2 cellular contexts compared by ENCODE assay signal in the genomic region with DNA sequence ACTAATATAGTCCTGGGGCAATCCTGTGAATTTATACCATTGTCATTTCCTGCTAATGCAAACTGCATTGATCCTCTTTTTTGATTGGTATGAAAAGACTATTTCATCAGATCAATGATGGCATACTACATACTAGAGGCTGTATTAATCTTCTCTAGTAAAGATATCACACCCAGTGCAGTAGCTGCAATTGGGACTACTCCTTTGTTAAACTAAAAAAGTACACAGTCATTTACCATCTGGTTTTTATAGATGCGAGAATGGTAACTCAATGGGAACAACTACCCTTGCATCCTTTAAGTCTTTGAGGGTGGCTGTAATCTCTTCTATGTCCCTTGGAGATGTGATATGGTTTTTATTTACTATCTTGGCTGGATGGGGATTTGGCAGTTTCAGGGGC.
TF ChIP-seq lines count a peak whose summit lies in the region.

No MANE protein-coding gene starts in this region.

TF ChIP-seq in GM12878, 131 proteins besides CTCF, POLR2A, EP300 and RAD21 (continued from another document):
- TF ChIP-seq ZNF592 (IDR thresholded peaks at IDR 0.05) (no peak), BHLHE40 (IDR thresholded peaks at IDR 0.05; ENCODE audit: borderline replicate concordance in 1 of 2, low read depth in 2 of 2, low read length in 1 of 2) (no peak), POU2F2 (IDR thresholded peaks at IDR 0.05; ENCODE audit: borderline replicate concordance, low read depth, low read length) (no peak), DPF2 (IDR thresholded peaks at IDR 0.05) (no peak), E2F4 (IDR thresholded peaks at IDR 0.05; ENCODE audit: low read depth, low read length) (no peak), SUZ12 (IDR thresholded peaks at IDR 0.05; ENCODE audit: unreplicated experiment) (no peak), IKZF1 (conservative IDR thresholded peaks at IDR 0.05) (no peak), TCF12 (IDR thresholded peaks at IDR 0.05; ENCODE audit: low read depth, low read length) (no peak), BMI1 (IDR thresholded peaks at IDR 0.05; ENCODE audit: borderline replicate concordance) (no peak), CHD1 (IDR thresholded peaks at IDR 0.05; ENCODE audit: low read depth, low read length) (no peak), SUPT20H (IDR thresholded peaks at IDR 0.05; ENCODE audit: borderline replicate concordance, control insufficient read depth, low read depth, low read length) (no peak), CBFB (IDR thresholded peaks at IDR 0.05; ENCODE audit: low read depth) (no peak), JUNB (IDR thresholded peaks at IDR 0.05) (no peak), TAF1 (IDR thresholded peaks at IDR 0.05; ENCODE audit: borderline replicate concordance, low read depth, low read length) (no peak)

TF ChIP-seq in GM12891, 5 proteins besides CTCF, POLR2A, EP300 and RAD21 (continued from another document):
- no peak for TF ChIP-seq POU2F2 (IDR thresholded peaks at IDR 0.05; ENCODE audit: low read depth, low read length)
- no peak for TF ChIP-seq PAX5 (IDR thresholded peaks at IDR 0.05; ENCODE audit: insufficient read depth, low read length, severe bottlenecking)
- TF ChIP-seq SPI1 (IDR thresholded peaks at IDR 0.05; ENCODE audit: low read depth, low read length) = no peak
- TF ChIP-seq POLR2AphosphoS5 (IDR thresholded peaks at IDR 0.05; ENCODE audit: low read depth, low read length) = no peak
